ENCODE assay signal across 20 cellular contexts in the genomic region with DNA sequence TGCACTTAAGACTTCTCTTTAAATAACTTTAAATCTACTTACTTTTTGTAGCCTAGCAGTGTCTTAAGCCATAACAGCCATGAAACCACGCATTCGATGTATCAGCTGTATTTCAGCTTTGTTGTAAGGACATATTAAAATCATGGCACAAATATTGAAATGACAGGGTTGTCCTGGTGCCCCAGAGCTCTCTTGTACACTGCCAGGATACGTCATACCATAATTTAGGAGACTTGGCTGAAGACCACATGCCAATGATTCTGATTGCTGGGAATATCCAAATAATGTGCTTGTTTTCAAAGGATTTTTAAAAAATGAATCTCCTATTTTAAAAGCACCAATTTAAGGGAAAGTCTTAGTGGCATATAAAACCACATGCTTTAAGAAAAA.
DNase-seq lines count a peak whose midpoint lies in the region; ATAC-seq and TF ChIP-seq lines count a peak whose summit lies in the region.
"Had no signal": no experiment of that assay in that cellular context is flagged by ENCODE, and none has a peak within 500 bp of the region (broad histone marks: within the 10 kb centered on the region; RNA-seq: fewer than 3 reads in every experiment).

No MANE protein-coding gene starts in this region.

- H3K9me3 Mint-ChIP-seq in activated CD8-positive, alpha-beta T cell treated with anti-CD3 and anti-CD28 coated beads, Interleukin-2, amount 10 ng/mL, durations not matched to agents 7 days and 5 days (ENCODE audit: insufficient read depth) = peaks cover 9% of the 10 kb centered on the region

- H3K27ac ChIP-seq in OCI-LY3 (ENCODE audit: low read length) (no peak overlapping the region), hepatocyte (peak overlapping the region; percentile 14)
- H3K27ac ChIP-seq: BLaER1 treated with 17β-estradiol and CSF1 and Interleukin-3, amounts not matched to agents 10 nM and 100 nM had no signal

- H3K4me3 ChIP-seq in OCI-LY3 (ENCODE audit: low read length) = no peak overlapping the region
- no peak overlapping the region for H3K4me3 ChIP-seq in hepatocyte
- H3K4me3 ChIP-seq: BLaER1 treated with 17β-estradiol and CSF1 and Interleukin-3, amounts not matched to agents 10 nM and 100 nM had no signal

- H3K9me2 ChIP-seq in hepatocyte (replicated peaks; ENCODE audit: insufficient read depth) = no peaks in the 10 kb centered on the region

- H3K9me3 ChIP-seq in OCI-LY3 (ENCODE audit: insufficient read depth, low read length) (no peaks in the 10 kb centered on the region), hepatocyte (ENCODE audit: low read depth) (no peaks in the 10 kb centered on the region)

- H3K36me3 Mint-ChIP-seq in activated CD8-positive, alpha-beta T cell treated with anti-CD3 and anti-CD28 coated beads, Interleukin-2, amount 10 ng/mL, durations not matched to agents 7 days and 5 days (ENCODE audit: low read depth) = peaks cover 21% of the 10 kb centered on the region

- peaks cover 5% of the 10 kb centered on the region; the same call in 1 of the 2 replicates for H3K27me3 ChIP-seq in OCI-LY3 (ENCODE audit: low read depth, low read length)
- no peaks in the 10 kb centered on the region for H3K27me3 ChIP-seq in hepatocyte
- H3K27me3 ChIP-seq: BLaER1 treated with 17β-estradiol and CSF1 and Interleukin-3, amounts not matched to agents 10 nM and 100 nM had no signal

- intact Hi-C loops in left ventricle myocardium superior (cut with micrococcal nuclease) (no loop called here), Right ventricle myocardium inferior (cut with DNase I) (loop anchor here (10.0 kb wide), 1 partner anchor 46 kb away; no protein-coding TSS in a partner anchor)

- TF ChIP-seq CTCF in OCI-LY3 (IDR thresholded peaks at IDR 0.05; ENCODE audit: low read depth, low read length) (no peak), hepatocyte (IDR thresholded peaks at IDR 0.05; ENCODE audit: poor library complexity) (no peak)

- H3K27ac Mint-ChIP-seq in activated CD8-positive, alpha-beta T cell treated with anti-CD3 and anti-CD28 coated beads, Interleukin-2, amount 10 ng/mL, durations not matched to agents 7 days and 5 days = no peak overlapping the region

- H3K9ac ChIP-seq in OCI-LY3 (ENCODE audit: low read length) = no peak overlapping the region
- H3K9ac ChIP-seq: BLaER1 treated with 17β-estradiol and CSF1 and Interleukin-3, amounts not matched to agents 10 nM and 100 nM had no signal

- CTCF ChIA-PET in activated CD8-positive, alpha-beta T cell treated with anti-CD3 and anti-CD28 coated beads, Interleukin-2, amount 10 ng/mL, durations not matched to agents 7 days and 5 days (lab: Charles Lee) = no interaction called here

- WGBS in hepatocyte (ENCODE audit: low lambda C conversion rate, missing lambda C conversion rate) = 80% methylated on average over 3 of the region's 3 CpGs

- H3K4me1 Mint-ChIP-seq in activated CD8-positive, alpha-beta T cell treated with anti-CD3 and anti-CD28 coated beads, Interleukin-2, amount 10 ng/mL, durations not matched to agents 7 days and 5 days (ENCODE audit: low read depth) = peaks cover 10% of the 10 kb centered on the region

- peak overlapping the region; percentile 42 for H3K4me2 ChIP-seq in OCI-LY3 (ENCODE audit: low read length)
- H3K4me2 ChIP-seq in hepatocyte = peak overlapping the region; percentile 16
- H3K4me2 ChIP-seq: BLaER1 treated with 17β-estradiol and CSF1 and Interleukin-3, amounts not matched to agents 10 nM and 100 nM had no signal

- H3K79me2 ChIP-seq in OCI-LY3 (ENCODE audit: low read length) (no peaks in the 10 kb centered on the region), hepatocyte (no peaks in the 10 kb centered on the region)

- H3K36me3 ChIP-seq in OCI-LY3 (replicated peaks; ENCODE audit: low read depth, low read length) (no peaks in the 10 kb centered on the region), hepatocyte (replicated peaks; ENCODE audit: insufficient read depth, low read depth) (no peaks in the 10 kb centered on the region)

- POLR2A ChIA-PET in activated CD8-positive, alpha-beta T cell treated with anti-CD3 and anti-CD28 coated beads, Interleukin-2, amount 10 ng/mL, durations not matched to agents 7 days and 5 days (lab: Charles Lee) = no interaction called here

- H4K20me1 ChIP-seq in OCI-LY3 (ENCODE audit: insufficient read depth, low read length) = no peaks in the 10 kb centered on the region
- no peaks in the 10 kb centered on the region for H4K20me1 ChIP-seq in hepatocyte (ENCODE audit: insufficient read depth, poor library complexity, severe bottlenecking)
- H4K20me1 ChIP-seq: BLaER1 treated with 17β-estradiol and CSF1 and Interleukin-3, amounts not matched to agents 10 nM and 100 nM had no signal

- DNase-seq in left ventricle myocardium superior = no peak
- DNase-seq in Right ventricle myocardium inferior (ENCODE audit: missing footprints) = no peak
- no peak for DNase-seq in hepatocyte (ENCODE audit: low spot score)
- no peak for DNase-seq in CD1c-positive myeloid dendritic cell (ENCODE audit: extremely low spot score)
- no peak for DNase-seq in activated CD8-positive, alpha-beta T cell treated with anti-CD3 and anti-CD28 coated beads, Interleukin-2, amount 10 ng/mL, durations not matched to agents 7 days and 5 days
- DNase-seq: CD4-positive, alpha-beta memory T cell; COR-L47; DMS53; GOT3; KG1; NCI-H1048; NCI-H1417; NCI-H1694; NCI-H2029 treated with DMSO at 0.1 percent for 48 hours; NCI-H446 treated with DMSO at 0.1 percent for 48 hours; RPMI8226; SHP77 treated with DMSO at 0.1 percent for 48 hours had no signal

- H2AFZ ChIP-seq in OCI-LY3 (ENCODE audit: low read depth, low read length) = no peak overlapping the region
- no peak overlapping the region for H2AFZ ChIP-seq in hepatocyte

- no peak overlapping the region for H3K4me3 Mint-ChIP-seq in activated CD8-positive, alpha-beta T cell treated with anti-CD3 and anti-CD28 coated beads, Interleukin-2, amount 10 ng/mL, durations not matched to agents 7 days and 5 days
- H3K4me3 Mint-ChIP-seq: CD4-positive, alpha-beta memory T cell had no signal

- no peaks in the 10 kb centered on the region for H3K27me3 Mint-ChIP-seq in activated CD8-positive, alpha-beta T cell treated with anti-CD3 and anti-CD28 coated beads, Interleukin-2, amount 10 ng/mL, durations not matched to agents 7 days and 5 days (ENCODE audit: low read depth)
- H3K27me3 Mint-ChIP-seq: CD4-positive, alpha-beta memory T cell had no signal

- H3K4me1 ChIP-seq in OCI-LY3 (ENCODE audit: low read length) (peaks cover 30% of the 10 kb centered on the region), hepatocyte (ENCODE audit: insufficient read depth) (peaks cover 14% of the 10 kb centered on the region)

- ATAC-seq in left ventricle myocardium superior (peak; percentile 57), Right ventricle myocardium inferior (no peak), HG03565 (IDR thresholded peaks at IDR 0.05; ENCODE audit: unreplicated experiment) (no peak)
- no peak for ATAC-seq in activated CD8-positive, alpha-beta T cell treated with anti-CD3 and anti-CD28 coated beads, Interleukin-2, amount 10 ng/mL, durations not matched to agents 7 days and 5 days
